9 cellular contexts compared by ENCODE assay signal in the genomic region with DNA sequence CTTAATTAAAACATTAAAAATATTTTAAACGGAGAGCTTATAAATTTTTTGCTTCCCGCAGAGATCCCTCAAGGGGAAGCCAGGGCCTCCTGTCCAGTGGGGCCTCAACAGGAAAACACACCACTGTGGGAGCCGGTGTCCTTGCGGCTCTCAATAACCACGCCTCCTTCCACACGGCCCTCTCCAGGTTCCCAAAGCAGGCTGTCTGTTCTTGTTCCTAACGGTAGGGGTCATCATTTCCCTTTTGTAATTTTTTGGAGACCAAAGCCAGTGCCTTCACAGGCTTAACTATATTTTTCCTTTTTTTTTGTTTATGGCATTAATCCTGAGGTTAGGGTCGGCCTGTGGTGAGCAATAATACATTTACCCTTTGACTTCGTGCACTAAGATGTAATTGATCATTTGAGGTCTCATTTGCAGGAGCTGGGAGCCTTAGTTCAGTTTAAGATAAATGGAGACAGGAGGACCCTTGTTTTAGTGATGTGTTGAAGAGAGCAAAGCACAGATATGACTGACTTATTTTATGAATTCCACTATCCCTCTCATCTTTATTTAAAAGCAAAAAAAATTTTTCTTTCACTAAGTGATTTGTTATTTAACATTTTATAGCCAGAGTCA.
DNase-seq lines count a peak whose midpoint lies in the region; ATAC-seq and FAIRE-seq lines count a peak whose summit lies in the region.
"Had no signal": no experiment of that assay in that cellular context is flagged by ENCODE, and none has a peak within 500 bp of the region (broad histone marks: within the 10 kb centered on the region; RNA-seq: fewer than 3 reads in every experiment).

No MANE protein-coding gene starts in this region.

- H3K9ac ChIP-seq in trophoblast cell (ENCODE audit: low read length), result no peak overlapping the region

- no peak overlapping the region for H4K91ac ChIP-seq in trophoblast cell (ENCODE audit: low read depth, low read length)

- WGBS in trophoblast cell (ENCODE audit: extremely low coverage, insufficient coverage, insufficient read length), result no CpG with 5 or more reads among the region's 9 CpGs

- H3K4ac ChIP-seq in trophoblast cell (ENCODE audit: low read depth, low read length), result no peak overlapping the region

- no peak overlapping the region for H3K27ac Mint-ChIP-seq in activated T-cell treated with anti-CD3 and anti-CD28 coated beads, Interleukin-2, amount 50 U/mL, for 24 hours
- H3K27ac Mint-ChIP-seq: activated B cell treated with CpG ODN at 0.5 μM for 24 hours had no signal

- ATAC-seq in GM19043 (IDR thresholded peaks at IDR 0.05; ENCODE audit: low read depth, unreplicated experiment), result peak; percentile 77
- ATAC-seq in HG03432 (IDR thresholded peaks at IDR 0.05; ENCODE audit: unreplicated experiment), result peak; percentile 84

- no peaks in the 10 kb centered on the region for H3K36me3 ChIP-seq in trophoblast cell (ENCODE audit: control insufficient read depth in 1 of 2, insufficient read depth in 2 of 2, low read length in 2 of 2)

- H3K27me3 Mint-ChIP-seq in activated T-cell treated with anti-CD3 and anti-CD28 coated beads, Interleukin-2, amount 50 U/mL, for 24 hours, result peaks cover 26% of the 10 kb centered on the region

- no peak overlapping the region for H2BK5ac ChIP-seq in trophoblast cell (ENCODE audit: low read depth, low read length, poor library complexity)

- no peak overlapping the region for H4K12ac ChIP-seq in trophoblast cell (ENCODE audit: low read depth, low read length)

- no peaks in the 10 kb centered on the region for H3K4me1 ChIP-seq in trophoblast cell (ENCODE audit: control insufficient read depth in 1 of 2, insufficient read depth in 2 of 2, low read length in 2 of 2)

- FAIRE-seq in frontal cortex (lab: Jason Lieb, UNC), result peak; percentile 21

- DNase-seq in COLO829 (ENCODE audit: low spot score) (peak; percentile 70), NCI-H446 (lab: John Stamatoyannopoulos, UW) (peak; percentile 26 to 67), frontal cortex (ENCODE audit: low spot score in 2 of 2) (peak; percentile 8 to 51), trophoblast cell (peak; percentile 51 to 84), OCI-M2 (lab: John Stamatoyannopoulos, UW; ENCODE audit: unreplicated experiment) (no peak)
- peak; percentile 32 for DNase-seq in activated T-cell treated with anti-CD3 and anti-CD28 coated beads, Interleukin-2, amount 50 U/mL, for 24 hours
- DNase-seq: activated B cell treated with CpG ODN at 0.5 μM for 24 hours had no signal

- H3K4me3 Mint-ChIP-seq in activated T-cell treated with anti-CD3 and anti-CD28 coated beads, Interleukin-2, amount 50 U/mL, for 24 hours, result no peak overlapping the region
- H3K4me3 Mint-ChIP-seq: activated B cell treated with CpG ODN at 0.5 μM for 24 hours had no signal

- no peak overlapping the region for H3K4me3 ChIP-seq in trophoblast cell (ENCODE audit: low read depth, low read length)

- H3K23ac ChIP-seq in trophoblast cell (ENCODE audit: low read length), result no peak overlapping the region

- H3K4me2 ChIP-seq in trophoblast cell (ENCODE audit: low read length), result no peak overlapping the region

- no peaks in the 10 kb centered on the region for H3K36me3 Mint-ChIP-seq in activated T-cell treated with anti-CD3 and anti-CD28 coated beads, Interleukin-2, amount 50 U/mL, for 24 hours (ENCODE audit: low read depth)

- no peaks in the 10 kb centered on the region for H3K9me3 ChIP-seq in trophoblast cell (ENCODE audit: insufficient read depth, low read depth, low read length)

- no peak overlapping the region for H3K27ac ChIP-seq in trophoblast cell (ENCODE audit: low read depth, low read length)

- no peak overlapping the region for H2AK5ac ChIP-seq in trophoblast cell (ENCODE audit: low read length)

- no peak overlapping the region for H4K8ac ChIP-seq in trophoblast cell (ENCODE audit: low read depth, low read length)

- H2BK120ac ChIP-seq in trophoblast cell (ENCODE audit: insufficient read depth, low read length, poor library complexity), result no peak overlapping the region

- H3K27me3 ChIP-seq in trophoblast cell (ENCODE audit: insufficient read depth, low read length), result no peaks in the 10 kb centered on the region

- H2BK12ac ChIP-seq in trophoblast cell (ENCODE audit: low read length), result no peak overlapping the region

- no peak overlapping the region for H3K14ac ChIP-seq in trophoblast cell (ENCODE audit: low read length)

- H3K18ac ChIP-seq in trophoblast cell (ENCODE audit: low read length), result no peak overlapping the region

- H3K79me1 ChIP-seq in trophoblast cell (ENCODE audit: low read length), result no peaks in the 10 kb centered on the region

- H3K4me1 Mint-ChIP-seq in activated T-cell treated with anti-CD3 and anti-CD28 coated beads, Interleukin-2, amount 50 U/mL, for 24 hours (ENCODE audit: low read depth), result peaks cover 1% of the 10 kb centered on the region
- H3K4me1 Mint-ChIP-seq: activated B cell treated with CpG ODN at 0.5 μM for 24 hours had no signal

- H2AFZ ChIP-seq in trophoblast cell (ENCODE audit: insufficient read depth, low read length, poor library complexity), result no peak overlapping the region

- H3K79me2 ChIP-seq in trophoblast cell (ENCODE audit: control insufficient read depth, insufficient read depth, low read length, poor library complexity), result no peaks in the 10 kb centered on the region

- H3K9me3 Mint-ChIP-seq in activated T-cell treated with anti-CD3 and anti-CD28 coated beads, Interleukin-2, amount 50 U/mL, for 24 hours, result no peaks in the 10 kb centered on the region
- H3K9me3 Mint-ChIP-seq: activated B cell treated with CpG ODN at 0.5 μM for 24 hours had no signal
